15 cellular contexts compared by ENCODE assay signal in the genomic region with DNA sequence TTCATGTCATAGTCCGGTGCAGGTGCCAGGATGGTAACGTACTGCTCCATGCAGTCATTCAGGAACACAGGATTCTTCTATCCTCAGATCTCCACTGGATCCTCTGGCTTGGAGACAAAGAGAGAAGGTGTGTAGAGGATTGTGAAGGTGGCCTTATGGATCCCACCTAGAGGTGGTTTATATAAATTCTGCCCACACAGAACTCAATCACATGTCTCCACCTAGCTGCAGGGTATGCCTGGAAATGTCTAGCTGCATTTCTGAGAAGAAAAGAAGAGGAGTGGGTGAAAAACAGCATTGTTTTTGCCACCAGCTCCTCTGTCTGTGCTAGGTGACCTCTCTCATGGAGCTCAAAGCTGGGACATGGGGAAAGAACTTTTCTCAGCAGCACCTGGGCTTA.
"Had no signal": no experiment of that assay in that cellular context is flagged by ENCODE, and none has a peak within 500 bp of the region (broad histone marks: within the 10 kb centered on the region; RNA-seq: fewer than 3 reads in every experiment).

No MANE protein-coding gene starts in this region.

- FAIRE-seq: colon, TTC549 had no signal

- H3K27me3 Mint-ChIP-seq: activated naive CD8-positive, alpha-beta T cell; naive B cell had no signal

- DNase-seq: activated effector memory CD4-positive, alpha-beta T cell treated with anti-CD3 and anti-CD28 coated beads, Interleukin-2, amount 50 U/mL, for 16 hours; foreskin keratinocyte; heart left ventricle; left colon; midbrain; naive B cell; thyroid gland; uterus had no signal

- H3K4me1 ChIP-seq: breast epithelium, foreskin keratinocyte, heart left ventricle, right atrium auricular region, thyroid gland, uterus had no signal

- ATAC-seq: foreskin keratinocyte, heart left ventricle, left colon had no signal

- H3K27me3 ChIP-seq: breast epithelium, foreskin keratinocyte, heart left ventricle, right atrium auricular region, thyroid gland, uterus had no signal

- H3K4me3 ChIP-seq: breast epithelium, heart left ventricle, lung, right atrium auricular region, skin epidermis, thyroid gland, uterus had no signal

- H3K27ac Mint-ChIP-seq: activated naive CD8-positive, alpha-beta T cell had no signal

- H3K36me3 ChIP-seq: breast epithelium, heart left ventricle, right atrium auricular region, thyroid gland, uterus had no signal

- H3K36me3 Mint-ChIP-seq: activated naive CD8-positive, alpha-beta T cell had no signal

- H3K9me3 ChIP-seq: heart left ventricle, right atrium auricular region, thyroid gland, uterus had no signal

- H3K27ac ChIP-seq: breast epithelium, foreskin keratinocyte, heart left ventricle, right atrium auricular region, skin epidermis, thyroid gland, uterus had no signal

- H3K4me3 Mint-ChIP-seq: activated naive CD8-positive, alpha-beta T cell; naive B cell had no signal
